1 cellular context compared by ENCODE assay signal in genomic region chr11:2675540-2675939, GRCh38.
A peak's percentile ranks its signal among the peaks of the same experiment; 100 is the strongest.
TF ChIP-seq lines count a peak whose summit lies in the region.

No MANE protein-coding gene starts in this region.

TF ChIP-seq in SK-N-SH treated with all-trans-retinoic acid at 6 μM for 48 hours, 23 proteins besides CTCF, POLR2A, EP300 and RAD21 (continued from another document):
- TF ChIP-seq, protein P1, sequence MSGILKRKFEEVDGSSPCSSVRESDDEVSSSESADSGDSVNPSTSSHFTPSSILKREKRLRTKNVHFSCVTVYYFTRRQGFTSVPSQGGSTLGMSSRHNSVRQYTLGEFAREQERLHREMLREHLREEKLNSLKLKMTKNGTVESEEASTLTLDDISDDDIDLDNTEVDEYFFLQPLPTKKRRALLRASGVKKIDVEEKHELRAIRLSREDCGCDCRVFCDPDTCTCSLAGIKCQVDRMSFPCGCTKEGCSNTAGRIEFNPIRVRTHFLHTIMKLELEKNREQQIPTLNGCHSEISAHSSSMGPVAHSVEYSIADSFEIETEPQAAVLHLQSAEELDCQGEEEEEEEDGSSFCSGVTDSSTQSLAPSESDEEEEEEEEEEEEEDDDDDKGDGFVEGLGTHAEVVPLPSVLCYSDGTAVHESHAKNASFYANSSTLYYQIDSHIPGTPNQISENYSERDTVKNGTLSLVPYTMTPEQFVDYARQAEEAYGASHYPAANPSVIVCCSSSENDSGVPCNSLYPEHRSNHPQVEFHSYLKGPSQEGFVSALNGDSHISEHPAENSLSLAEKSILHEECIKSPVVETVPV (CRISPR knock-in tag; IDR thresholded peaks at IDR 0.05) = no peak
- TF ChIP-seq PPARA (CRISPR knock-in tag; IDR thresholded peaks at IDR 0.05; ENCODE audit: borderline replicate concordance) = no peak
- no peak for TF ChIP-seq ZFP30 (CRISPR knock-in tag; IDR thresholded peaks at IDR 0.05)
- TF ChIP-seq PATZ1 (CRISPR knock-in tag; IDR thresholded peaks at IDR 0.05; ENCODE audit: borderline replicate concordance) = no peak
- TF ChIP-seq CREB5 (CRISPR knock-in tag; IDR thresholded peaks at IDR 0.05; ENCODE audit: low read depth) = no peak
- peak; percentile 64; the same call in 1 of the 2 replicates for TF ChIP-seq TCF4 (CRISPR knock-in tag; IDR thresholded peaks at IDR 0.05; ENCODE audit: borderline replicate concordance)
- no peak for TF ChIP-seq ESRRG (CRISPR knock-in tag; IDR thresholded peaks at IDR 0.05)
- TF ChIP-seq CSDC2 (CRISPR knock-in tag; IDR thresholded peaks at IDR 0.05) = no peak
